ENCODE assay signal across 1 cellular context in genomic region chr12:89492883-89493282, GRCh38.
TF ChIP-seq lines count a peak whose summit lies in the region.

No MANE protein-coding gene starts in this region.

TF ChIP-seq in HepG2, 621 proteins besides CTCF, POLR2A, EP300 and RAD21 (continues in another document):
- TF ChIP-seq ZNF550 (CRISPR knock-in tag; IDR thresholded peaks at IDR 0.05; ENCODE audit: borderline replicate concordance) = no peak
- TF ChIP-seq KMT2A (CRISPR knock-in tag; IDR thresholded peaks at IDR 0.05) = no peak
- TF ChIP-seq ZNF3 (CRISPR knock-in tag; IDR thresholded peaks at IDR 0.05) = no peak
- no peak for TF ChIP-seq SMYD3 (CRISPR knock-in tag; IDR thresholded peaks at IDR 0.05)
- TF ChIP-seq GATAD2A (CRISPR knock-in tag; IDR thresholded peaks at IDR 0.05) = peak; percentile 44; the same call in 1 of the 2 replicates
- no peak for TF ChIP-seq ZNF589 (CRISPR knock-in tag; conservative IDR thresholded peaks at IDR 0.05)
- TF ChIP-seq PAF1 (CRISPR knock-in tag; IDR thresholded peaks at IDR 0.05) = no peak
- no peak for TF ChIP-seq SOX6 (IDR thresholded peaks at IDR 0.05)
- peak; percentile 65 for TF ChIP-seq SOX6 (CRISPR knock-in tag; IDR thresholded peaks at IDR 0.05)
- TF ChIP-seq REPIN1 (CRISPR knock-in tag; IDR thresholded peaks at IDR 0.05; ENCODE audit: borderline replicate concordance, low read depth) = no peak
- no peak for TF ChIP-seq ZNF296 (CRISPR knock-in tag; conservative IDR thresholded peaks at IDR 0.05)
- TF ChIP-seq ZNF597 (CRISPR knock-in tag; IDR thresholded peaks at IDR 0.05) = no peak
- TF ChIP-seq NR2F2 (IDR thresholded peaks at IDR 0.05; ENCODE audit: borderline replicate concordance, low read depth) = no peak
- TF ChIP-seq ARNTL (CRISPR knock-in tag; IDR thresholded peaks at IDR 0.05) = no peak
- no peak for TF ChIP-seq NFRKB (IDR thresholded peaks at IDR 0.05)
- TF ChIP-seq ZNF776 (CRISPR knock-in tag; IDR thresholded peaks at IDR 0.05) = no peak
- TF ChIP-seq PRDM10 (CRISPR knock-in tag; IDR thresholded peaks at IDR 0.05; ENCODE audit: low read depth) = no peak
- no peak for TF ChIP-seq JARID2 (CRISPR knock-in tag; IDR thresholded peaks at IDR 0.05; ENCODE audit: insufficient replicate concordance)
- TF ChIP-seq ZNF382 (CRISPR knock-in tag; IDR thresholded peaks at IDR 0.05; ENCODE audit: borderline replicate concordance) = no peak
- TF ChIP-seq ZNF749 (CRISPR knock-in tag; IDR thresholded peaks at IDR 0.05; ENCODE audit: borderline replicate concordance) = no peak
- TF ChIP-seq FOXJ3 (CRISPR knock-in tag; IDR thresholded peaks at IDR 0.05; ENCODE audit: borderline replicate concordance) = no peak
- no peak for TF ChIP-seq ZNF407 (CRISPR knock-in tag; IDR thresholded peaks at IDR 0.05; ENCODE audit: not compliant biosample characterization)
- TF ChIP-seq NR1H2 (CRISPR knock-in tag; IDR thresholded peaks at IDR 0.05; ENCODE audit: borderline replicate concordance, low read depth) = no peak
- TF ChIP-seq MAFF (IDR thresholded peaks at IDR 0.05; ENCODE audit: low read depth, low read length) = no peak
- TF ChIP-seq ZMAT5 (CRISPR knock-in tag; IDR thresholded peaks at IDR 0.05; ENCODE audit: borderline replicate concordance, low read depth) = no peak
- no peak for TF ChIP-seq CSRNP2 (CRISPR knock-in tag; conservative IDR thresholded peaks at IDR 0.05; ENCODE audit: low read depth)
- no peak for TF ChIP-seq FUBP1 (CRISPR knock-in tag; IDR thresholded peaks at IDR 0.05; ENCODE audit: borderline replicate concordance)
- no peak for TF ChIP-seq HNRNPUL1 (IDR thresholded peaks at IDR 0.05; ENCODE audit: low read depth, low read length)
- TF ChIP-seq ZC3H13 (CRISPR knock-in tag; IDR thresholded peaks at IDR 0.05) = no peak
- TF ChIP-seq MZF1 (CRISPR knock-in tag; IDR thresholded peaks at IDR 0.05; ENCODE audit: borderline replicate concordance) = no peak
- no peak for TF ChIP-seq KDM1A (CRISPR knock-in tag; IDR thresholded peaks at IDR 0.05)
- TF ChIP-seq E2F2 (CRISPR knock-in tag; IDR thresholded peaks at IDR 0.05; ENCODE audit: borderline replicate concordance) = no peak
- no peak for TF ChIP-seq THAP9 (CRISPR knock-in tag; IDR thresholded peaks at IDR 0.05; ENCODE audit: borderline replicate concordance)
- TF ChIP-seq ERF (CRISPR knock-in tag; IDR thresholded peaks at IDR 0.05) = no peak
- TF ChIP-seq ZFYVE20 (CRISPR knock-in tag; IDR thresholded peaks at IDR 0.05; ENCODE audit: borderline replicate concordance, low read depth) = no peak
- TF ChIP-seq ZNF275 (CRISPR knock-in tag; IDR thresholded peaks at IDR 0.05; ENCODE audit: borderline replicate concordance) = no peak
